In genomic region chr1:23651069-23651808, GRCh38 we compare ENCODE assay signal across 13 cellular contexts. TPM values are rescaled to one million over a fixed set of nuclear protein-coding genes. Genes with fewer than 3 reads are reported as not detected.
A peak's percentile ranks its signal among the peaks of the same experiment; 100 is the strongest.
DNase-seq lines count a peak whose midpoint lies in the region; ATAC-seq and TF ChIP-seq lines count a peak whose summit lies in the region.
"Had no signal": no experiment of that assay in that cellular context is flagged by ENCODE, and none has a peak within 500 bp of the region (broad histone marks: within the 10 kb centered on the region; RNA-seq: fewer than 3 reads in every experiment).

No MANE protein-coding gene starts in this region.

- no peak for TF ChIP-seq CTCF in HCT116 (IDR thresholded peaks at IDR 0.05 in 2 of 3, conservative IDR thresholded peaks at IDR 0.05 in 1 of 3; ENCODE audit: borderline replicate concordance in 1 of 3, insufficient read depth in 1 of 3, low read depth in 2 of 3, low read length in 2 of 3)
- TF ChIP-seq CTCF in lower leg skin (IDR thresholded peaks at IDR 0.05), result no peak

- H2AFZ ChIP-seq in HCT116 (ENCODE audit: low read depth, low read length, poor library complexity, severe bottlenecking), result no peak overlapping the region
- H2AFZ ChIP-seq in neuronal stem cell (ENCODE audit: low read length), result no peak overlapping the region

- H3K9me3 ChIP-seq in HCT116 (ENCODE audit: control insufficient read depth in 1 of 2, insufficient read depth in 1 of 2, low read depth in 1 of 2, low read length in 2 of 2) (no peaks in the 10 kb centered on the region), skeletal muscle tissue (ENCODE audit: control insufficient read depth in 3 of 3, low read length in 3 of 3) (no peaks in the 10 kb centered on the region), neuronal stem cell (replicated peaks in 1 of 2; ENCODE audit: control insufficient read depth in 2 of 2, insufficient read depth in 1 of 2, low read depth in 1 of 2, low read length in 2 of 2) (no peaks in the 10 kb centered on the region)

- POLR2A ChIA-PET in HCT116 (lab: Charles Lee), result no interaction called here

- ATAC-seq in HCT116 (peak; percentile 40), left ventricle myocardium superior (peak; percentile 95), HG03039 (IDR thresholded peaks at IDR 0.05; ENCODE audit: unreplicated experiment) (no peak), GM21528 (IDR thresholded peaks at IDR 0.05; ENCODE audit: low FRiP score, unreplicated experiment) (no peak)

- H2BK120ac ChIP-seq in neuronal stem cell (ENCODE audit: low read depth, low read length), result no peak overlapping the region

- no peaks in the 10 kb centered on the region for H3K79me2 ChIP-seq in HCT116 (ENCODE audit: insufficient read depth, low read length)

- no peak overlapping the region for H2BK5ac ChIP-seq in neuronal stem cell (ENCODE audit: low read length)

- no peak overlapping the region for H2BK15ac ChIP-seq in neuronal stem cell (ENCODE audit: low read length)

- DNase-seq in HCT116 (ENCODE audit: low read depth, low spot score) (no peak), T1000 (lab: John Stamatoyannopoulos, UW) (peak; percentile 26), left ventricle myocardium superior (peak; percentile 75), lower leg skin (ENCODE audit: low spot score in 2 of 2) (no peak), neuronal stem cell (ENCODE audit: low spot score) (no peak)
- DNase-seq: activated B cell treated with CpG ODN at 0.5 μM for 24 hours; activated naive CD4-positive, alpha-beta T cell treated with Interleukin-2 at 50 U/mL for 16 hours; DMS153; H9; MV-4-11 had no signal

- H3K4me2 ChIP-seq in HCT116 (ENCODE audit: low read length) (no peak overlapping the region), neuronal stem cell (ENCODE audit: insufficient read depth, low read length, poor library complexity, severe bottlenecking) (no peak overlapping the region)

- H3K18ac ChIP-seq in neuronal stem cell (ENCODE audit: low read length), result no peak overlapping the region

- H3K9ac ChIP-seq in HCT116 (ENCODE audit: low read length) (no peak overlapping the region), skeletal muscle tissue (ENCODE audit: low read depth in 1 of 3, low read length in 3 of 3) (peak overlapping the region in 2 of 3 donors; percentile 48 to 62), neuronal stem cell (ENCODE audit: low read depth, low read length, poor library complexity) (no peak overlapping the region)

- H3K36me3 ChIP-seq in HCT116 (ENCODE audit: control insufficient read depth in 1 of 2, insufficient read depth in 2 of 2, low read length in 2 of 2) (no peaks in the 10 kb centered on the region), skeletal muscle tissue (ENCODE audit: control insufficient read depth in 3 of 3, insufficient read depth in 3 of 3, low read length in 3 of 3) (no peaks in the 10 kb centered on the region), neuronal stem cell (replicated peaks in 1 of 2; ENCODE audit: control insufficient read depth in 2 of 2, insufficient read depth in 2 of 2, low read length in 2 of 2) (no peaks in the 10 kb centered on the region)

- no peaks in the 10 kb centered on the region for H3K9me2 ChIP-seq in HCT116 (ENCODE audit: insufficient read depth)

- RAD21 ChIA-PET in HCT116 (lab: Charles Lee; ENCODE audit: low non-redundant PET in 1 of 2, low total read pairs in 2 of 2, uncharacterized antibody in 2 of 2, unreplicated experiment in 2 of 2), result no interaction called here

- H2AK5ac ChIP-seq in neuronal stem cell (ENCODE audit: low read depth, low read length), result no peak overlapping the region

- H3K4me3 ChIP-seq in HCT116 (replicated peaks in 1 of 2; ENCODE audit: low read depth in 1 of 2, low read length in 2 of 2) (no peak overlapping the region), skeletal muscle tissue (ENCODE audit: low read length in 3 of 3) (no peak overlapping the region), lower leg skin (ENCODE audit: low read depth, poor library complexity, severe bottlenecking) (no peak overlapping the region), neuronal stem cell (ENCODE audit: low read length in 2 of 2) (no peak overlapping the region)

- no peak overlapping the region for H3K14ac ChIP-seq in neuronal stem cell (ENCODE audit: low read length)

- no TSS peak for BruUV-seq in HCT116 (replicated peaks; lab: Mats Ljungman, UMichigan)

- no peak overlapping the region for H4K91ac ChIP-seq in neuronal stem cell (ENCODE audit: low read depth, low read length, poor library complexity)

- H4K20me1 ChIP-seq in HCT116 (ENCODE audit: insufficient read depth), result no peaks in the 10 kb centered on the region

- H3K23ac ChIP-seq in neuronal stem cell (ENCODE audit: low read depth, low read length, poor library complexity), result no peak overlapping the region

- TF ChIP-seq RAD21 in HCT116 (IDR thresholded peaks at IDR 0.05; ENCODE audit: low read depth), result no peak

- H3K4me1 ChIP-seq in HCT116 (ENCODE audit: control insufficient read depth in 1 of 2, insufficient read depth in 2 of 2, low read length in 2 of 2), result no peaks in the 10 kb centered on the region
- H3K4me1 ChIP-seq in skeletal muscle tissue (ENCODE audit: control insufficient read depth in 3 of 3, insufficient read depth in 3 of 3, low read length in 3 of 3), result peaks cover 10 to 19% (median 13%) of the 10 kb centered on the region in 3 donors
- H3K4me1 ChIP-seq in neuronal stem cell (ENCODE audit: control insufficient read depth in 2 of 2, insufficient read depth in 1 of 2, low read depth in 1 of 2, low read length in 2 of 2), result no peaks in the 10 kb centered on the region

- 62 to 64% methylated on average over 7 of the region's 7 CpGs for WGBS in lower leg skin, 2 donors
- WGBS in neuronal stem cell (ENCODE audit: extremely low coverage in 2 of 2, insufficient read length in 2 of 2, insufficient replicate concordance in 1 of 2), 2 donors, result no CpG with 5 or more reads among the region's 7 CpGs

- H3K27ac ChIP-seq in HCT116 (ENCODE audit: low read depth, low read length) (no peak overlapping the region), skeletal muscle tissue (ENCODE audit: low read depth, low read length) (no peak overlapping the region), neuronal stem cell (replicated peaks; ENCODE audit: low read length) (no peak overlapping the region)

- no peaks in the 10 kb centered on the region for H3K79me1 ChIP-seq in neuronal stem cell (ENCODE audit: low read depth, low read length)

- intact Hi-C loops in HCT116 (cut with micrococcal nuclease) (no loop called here), left ventricle myocardium superior (cut with micrococcal nuclease) (no loop called here), lower leg skin (cut with DNase I; ENCODE audit: low total_unique reads) (no loop called here)

- H3K27me3 ChIP-seq in HCT116 (ENCODE audit: insufficient read depth, low read length) (peaks cover 3% of the 10 kb centered on the region; the same call in 1 of the 2 replicates), skeletal muscle tissue (ENCODE audit: control insufficient read depth in 3 of 3, insufficient read depth in 3 of 3, low read length in 3 of 3) (no peaks in the 10 kb centered on the region), neuronal stem cell (ENCODE audit: control insufficient read depth in 3 of 3, insufficient read depth in 3 of 3, low read depth in 1 of 3, low read length in 3 of 3) (peaks cover 0 to 17% (median 0%) of the 10 kb centered on the region in 3 experiments)

- H4K8ac ChIP-seq in neuronal stem cell (ENCODE audit: low read depth, low read length), result no peak overlapping the region

- H3K4ac ChIP-seq in neuronal stem cell (ENCODE audit: low read length), result no peak overlapping the region

- CTCF ChIA-PET in HCT116 (lab: Charles Lee), result interaction anchor here (0.6 to 2.3 kb wide), 3 partner anchors 14 to 674 kb away, joined by 3 to 7 read pairs (median 3); no protein-coding TSS in a partner anchor

- no peak overlapping the region for H2BK12ac ChIP-seq in neuronal stem cell (ENCODE audit: low read length)

- TF ChIP-seq POLR2A in HCT116 (IDR thresholded peaks at IDR 0.05; ENCODE audit: borderline replicate concordance, extremely low read depth, insufficient read depth, insufficient read length), result no peak
- TF ChIP-seq POLR2A in lower leg skin (IDR thresholded peaks at IDR 0.05), result no peak

TF ChIP-seq in HCT116, 20 proteins besides CTCF, POLR2A, EP300 and RAD21:
- no peak for TF ChIP-seq CBX3 (IDR thresholded peaks at IDR 0.05; ENCODE audit: low read depth)

RNA-seq across cellular contexts. Expression of gene RPL11, which starts 40.4 kb away (rescaled TPM):
- total RNA-seq in HCT116 (2021; ENCODE audit: unreplicated experiment) (1,262 TPM), left ventricle myocardium superior (626 TPM), skeletal muscle tissue (1,434 TPM), lower leg skin (1,000 to 10,000 TPM; 1,119 to 1,710 (median 1,561) TPM)
- polyA plus RNA-seq in HCT116 (2012), result 2,336 and 2,697 TPM in 2 replicates
- polyA plus RNA-seq in neuronal stem cell (2013, experiment 1 of 2), result 2,607 TPM
- polyA plus RNA-seq in neuronal stem cell (2013, experiment 2 of 2), result 2,636 TPM

Comparison
In these comparisons a context has a peak if more than half of its experiments do, and no peak if none do; other contexts are left out.
1. ATAC-seq: peak in HCT116 (single experiment) and left ventricle myocardium superior (single experiment); none in HG03039 (single experiment) and GM21528 (single experiment).
2. DNase-seq: peak in T1000 (single experiment) and left ventricle myocardium superior (single experiment); none in HCT116 (single experiment), lower leg skin (0 of 2) and neuronal stem cell (single experiment).
3. H3K9ac ChIP-seq: peak in skeletal muscle tissue (2 of 3); none in HCT116 (single experiment) and neuronal stem cell (single experiment).